ENCODE assay signal across 8 cellular contexts in the genomic region with DNA sequence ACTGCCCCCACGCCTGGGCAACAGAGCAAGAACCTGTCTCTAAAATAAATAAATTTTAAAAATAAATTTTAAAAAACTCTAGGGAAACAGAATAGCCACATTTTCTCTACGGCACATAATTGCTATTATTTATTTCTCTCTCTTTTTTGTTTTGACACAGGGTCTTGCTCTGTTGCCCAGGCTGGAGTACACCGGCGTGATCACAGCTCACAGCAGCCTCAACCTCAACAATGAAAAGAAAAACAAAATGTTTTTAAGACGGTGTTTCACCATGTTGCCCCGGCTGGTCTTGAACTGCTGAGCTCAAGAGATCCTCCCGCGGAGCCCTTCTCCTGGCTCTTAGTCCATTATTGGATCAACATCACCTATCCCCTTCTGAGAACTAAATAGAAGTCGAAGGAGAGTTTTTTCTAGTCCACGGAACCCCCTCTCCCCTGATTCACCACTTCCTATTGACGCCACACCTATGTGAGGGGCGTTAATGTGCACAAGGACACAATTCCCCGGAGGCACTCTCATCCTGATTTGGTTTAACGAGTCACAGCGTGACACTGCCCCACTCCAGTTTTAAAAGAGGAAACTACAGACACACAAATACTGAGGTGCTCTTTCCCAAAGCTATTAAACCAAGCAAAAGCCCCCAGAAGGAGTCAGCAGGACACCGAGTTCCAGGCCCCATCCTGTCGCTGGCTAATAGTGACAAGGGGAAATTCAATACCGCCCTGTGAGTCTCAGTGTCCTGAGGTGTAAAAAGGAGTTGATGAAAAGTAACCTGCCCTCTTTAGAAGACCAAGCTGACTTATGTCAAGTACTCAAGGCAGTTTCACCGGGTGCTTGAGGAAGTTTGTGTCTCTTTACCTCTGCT. TPM values are rescaled to one million over a fixed set of nuclear protein-coding genes. Genes with fewer than 3 reads are reported as not detected.
DNase-seq lines count a peak whose midpoint lies in the region; ATAC-seq and TF ChIP-seq lines count a peak whose summit lies in the region.

No MANE protein-coding gene starts in this region.

- H3K27me3 Mint-ChIP-seq in HFFc6 (ENCODE audit: insufficient read depth): no peaks in the 10 kb centered on the region
- H3K27me3 Mint-ChIP-seq in activated B cell treated with CpG ODN at 0.5 μM for 24 hours: no peaks in the 10 kb centered on the region
- H3K27me3 Mint-ChIP-seq in osteocyte (ENCODE audit: unreplicated experiment): no peaks in the 10 kb centered on the region

- POLR2A ChIA-PET in activated B cell treated with CpG ODN at 0.5 μM for 24 hours (lab: Charles Lee): interaction anchor here (0.7 to 2.9 kb wide), 6 partner anchors 21 to 614 kb away, joined by 3 to 12 read pairs (median 6); no protein-coding TSS in a partner anchor

- intact Hi-C loops in activated B cell treated with CpG ODN at 0.5 μM for 24 hours (cut with micrococcal nuclease): loop anchor here (5.0 kb wide), 1 partner anchor 773 kb away; no protein-coding TSS in a partner anchor

- no peaks in the 10 kb centered on the region for H3K9me3 Mint-ChIP-seq in HFFc6
- H3K9me3 Mint-ChIP-seq in activated B cell treated with CpG ODN at 0.5 μM for 24 hours: no peaks in the 10 kb centered on the region
- no peaks in the 10 kb centered on the region for H3K9me3 Mint-ChIP-seq in osteocyte (ENCODE audit: unreplicated experiment)

- DNase-seq in CD1c-positive myeloid dendritic cell (ENCODE audit: extremely low spot score): peak; percentile 62
- DNase-seq in HFFc6: peak; percentile 13
- DNase-seq in activated B cell treated with CpG ODN at 0.5 μM for 24 hours: peak; percentile 18
- DNase-seq in fibroblast of peridontal ligament (ENCODE audit: extremely low read depth): peak; percentile 18
- DNase-seq in osteocyte (ENCODE audit: extremely low spot score, unreplicated experiment): no peak
- no peak for DNase-seq in NCI-H526 treated with DMSO at 0.1 percent for 48 hours (lab: John Stamatoyannopoulos, UW)
- no peak for DNase-seq in hepatic stellate cell (ENCODE audit: low spot score)
- no peak for DNase-seq in HK-2 (ENCODE audit: unreplicated experiment)

- peak overlapping the region; percentile 91 for H3K4me3 Mint-ChIP-seq in HFFc6
- peak overlapping the region; percentile 91 for H3K4me3 Mint-ChIP-seq in activated B cell treated with CpG ODN at 0.5 μM for 24 hours
- H3K4me3 Mint-ChIP-seq in osteocyte (ENCODE audit: unreplicated experiment): peak overlapping the region; percentile 93

- no peak for ATAC-seq in activated B cell treated with CpG ODN at 0.5 μM for 24 hours (ENCODE audit: low read depth)

- no peak for TF ChIP-seq CTCF in HFFc6 (IDR thresholded peaks at IDR 0.05)
- TF ChIP-seq CTCF in activated B cell treated with CpG ODN at 0.5 μM for 24 hours (IDR thresholded peaks at IDR 0.05): no peak
- no peak for TF ChIP-seq CTCF in osteocyte (IDR thresholded peaks at IDR 0.05)

- H3K4me1 Mint-ChIP-seq in HFFc6 (ENCODE audit: low read depth): peaks cover 62% of the 10 kb centered on the region
- H3K4me1 Mint-ChIP-seq in activated B cell treated with CpG ODN at 0.5 μM for 24 hours: peaks cover 37% of the 10 kb centered on the region
- peaks cover 24% of the 10 kb centered on the region for H3K4me1 Mint-ChIP-seq in osteocyte (ENCODE audit: unreplicated experiment)

- H3K36me3 Mint-ChIP-seq in HFFc6 (ENCODE audit: low read depth) (peaks cover 16% of the 10 kb centered on the region), activated B cell treated with CpG ODN at 0.5 μM for 24 hours (ENCODE audit: low read depth) (peaks cover 13% of the 10 kb centered on the region), osteocyte (ENCODE audit: unreplicated experiment) (no peaks in the 10 kb centered on the region)

- peak overlapping the region; percentile 98 for H3K27ac Mint-ChIP-seq in HFFc6
- H3K27ac Mint-ChIP-seq in activated B cell treated with CpG ODN at 0.5 μM for 24 hours: peak overlapping the region; percentile 95
- peak overlapping the region; percentile 95 for H3K27ac Mint-ChIP-seq in osteocyte (ENCODE audit: unreplicated experiment)

- CTCF ChIA-PET in activated B cell treated with CpG ODN at 0.5 μM for 24 hours (lab: Charles Lee): interaction anchor here (0.9 to 4.4 kb wide), 2 partner anchors 22 to 69 kb away, joined by 3 to 32 read pairs; no protein-coding TSS in a partner anchor

RNA-seq across cellular contexts. Expression of a gene that starts 1.1 kb away (rescaled TPM):
- total RNA-seq in HFFc6 (2021; fragmentation: NEBNext Ultra II Directional; extraction: Animal tissue kit (Norgen Biotek cat#: 25700)): 10 to 100 TPM; 25.4 to 46.2 (median 34.3) TPM
- 31.9 and 36.5 TPM in 2 replicates for total RNA-seq in activated B cell treated with CpG ODN at 0.5 μM for 24 hours
- total RNA-seq in osteocyte: 36.5 and 40.1 TPM in 2 replicates

Comparison
In these comparisons a context has a peak if more than half of its experiments do, and no peak if none do; other contexts are left out.
1. DNase-seq: peak in CD1c-positive myeloid dendritic cell (single experiment), HFFc6 (single experiment), activated B cell treated with CpG ODN at 0.5 μM for 24 hours (single experiment) and fibroblast of peridontal ligament (single experiment); none in osteocyte (single experiment), NCI-H526 treated with DMSO at 0.1 percent for 48 hours (single experiment), hepatic stellate cell (single experiment) and HK-2 (single experiment).
2. Peak in every context shown above with its lines, with median percentiles within 50 percentile points of each other: H3K27ac Mint-ChIP-seq and H3K4me3 Mint-ChIP-seq.